24 cellular contexts compared by ENCODE assay signal in the genomic region with DNA sequence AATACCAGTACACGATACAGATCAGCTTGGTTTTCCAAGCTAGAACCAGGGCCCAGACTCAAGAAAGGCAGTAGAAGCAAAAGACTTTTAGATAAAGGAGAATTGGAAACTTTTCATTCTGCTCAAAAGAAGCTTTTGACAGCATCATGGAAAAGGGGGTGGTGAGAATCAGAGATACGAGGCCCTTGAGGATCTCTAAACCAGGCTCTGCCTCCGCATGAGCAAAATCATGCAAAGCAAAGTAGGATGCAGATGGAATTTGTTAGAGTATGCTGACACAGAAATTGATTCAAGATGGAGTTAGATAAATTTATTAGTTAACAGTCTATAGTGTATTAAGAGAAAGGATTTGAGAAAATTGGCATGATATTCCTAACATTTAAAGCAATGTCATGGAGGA.
"Had no signal": no experiment of that assay in that cellular context is flagged by ENCODE, and none has a peak within 500 bp of the region (broad histone marks: within the 10 kb centered on the region; RNA-seq: fewer than 3 reads in every experiment).

No MANE protein-coding gene starts in this region.

- H3K9me3 ChIP-seq: esophagus squamous epithelium, heart left ventricle, left lung, lower lobe of right lung, prostate gland, stomach, thoracic aorta, transverse colon had no signal

- H3K4me3 Mint-ChIP-seq: central memory CD8-positive, alpha-beta T cell; immature natural killer cell; nephron progenitor cell had no signal

- H3K9me3 Mint-ChIP-seq: central memory CD8-positive, alpha-beta T cell; immature natural killer cell had no signal

- H3K4me1 Mint-ChIP-seq: central memory CD8-positive, alpha-beta T cell had no signal

- H3K27ac Mint-ChIP-seq: immature natural killer cell, nephron progenitor cell had no signal

- H3K4me3 ChIP-seq: esophagus squamous epithelium, heart left ventricle, left lung, lower lobe of right lung, prostate gland, skin epidermis, stomach, thoracic aorta, transverse colon had no signal

- H3K4me1 ChIP-seq: esophagus squamous epithelium, parathyroid adenoma, prostate gland, stomach, transverse colon had no signal

- H3K36me3 ChIP-seq: esophagus squamous epithelium, lower lobe of right lung, prostate gland, thoracic aorta, transverse colon had no signal

- H3K27me3 ChIP-seq: esophagus squamous epithelium, heart left ventricle, left lung, stomach, transverse colon had no signal

- H3K27ac ChIP-seq: epithelial cell of prostate, esophagus squamous epithelium, left lung, lower lobe of right lung, parathyroid adenoma, prostate gland, stomach, thoracic aorta, transverse colon had no signal

- DNase-seq: cortex of kidney; effector memory CD4-positive, alpha-beta T cell; esophagus squamous epithelium; foreskin melanocyte; heart left ventricle; immature natural killer cell; lower lobe of right lung; mesenchymal stem cell; midbrain; nephron progenitor cell; stimulated activated CD4-positive, alpha-beta T cell treated with anti-CD3 and anti-CD28 coated beads, Interleukin-2, amount 100 ng/mL, for 24 hours; stimulated activated CD4-positive, alpha-beta T cell treated with anti-CD3 and anti-CD28 coated beads, Interleukin-4, amount 100 ng/mL, for 4 hours; stimulated activated naive CD4-positive, alpha-beta T cell; stomach; substantia nigra; transverse colon had no signal

- ATAC-seq: heart left ventricle, left lung, lower lobe of right lung, sciatic nerve had no signal

- H3K27me3 Mint-ChIP-seq: central memory CD8-positive, alpha-beta T cell had no signal
